Comparison of ENCODE assay signal across 9 cellular contexts in the genomic region with DNA sequence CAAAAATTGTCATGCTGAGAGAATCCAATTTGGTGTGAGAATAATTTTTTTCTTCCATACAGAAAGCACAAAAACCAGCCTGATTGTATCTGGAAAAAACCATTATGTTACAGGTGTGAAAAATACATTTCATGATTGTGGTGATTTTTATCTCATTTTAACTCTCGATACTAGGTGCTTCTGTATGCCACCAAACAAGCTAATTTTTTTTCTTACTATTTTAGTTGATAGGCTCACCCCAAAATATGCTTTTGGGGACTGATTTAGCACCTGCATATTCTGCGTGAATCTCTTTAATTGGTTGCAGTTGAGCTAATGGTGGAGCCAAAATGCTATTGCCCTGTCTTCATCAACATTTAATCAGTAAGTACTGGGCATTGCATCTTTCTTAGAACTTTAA. TPM values are rescaled to one million over a fixed set of nuclear protein-coding genes. Genes with fewer than 3 reads are reported as not detected.
DNase-seq lines count a peak whose midpoint lies in the region; TF ChIP-seq lines count a peak whose summit lies in the region.
"Had no signal": no experiment of that assay in that cellular context is flagged by ENCODE, and none has a peak within 500 bp of the region (broad histone marks: within the 10 kb centered on the region; RNA-seq: fewer than 3 reads in every experiment).

No MANE protein-coding gene starts in this region.

- H3K4me2 ChIP-seq in Loucy (ENCODE audit: low read depth, low read length, poor library complexity, severe bottlenecking), result peak overlapping the region; percentile 85

- peaks cover 34 to 65% (median 50%) of the 10 kb centered on the region in 4 donors for H3K4me1 Mint-ChIP-seq in CD4-positive, alpha-beta memory T cell

- H3K27me3 Mint-ChIP-seq in CD4-positive, alpha-beta memory T cell, result no peaks in the 10 kb centered on the region

- peaks cover 65% of the 10 kb centered on the region for H4K20me1 ChIP-seq in Loucy (ENCODE audit: insufficient read depth, low read length, poor library complexity, severe bottlenecking)

- no peaks in the 10 kb centered on the region; the same call in 1 of the 2 replicates for H3F3A ChIP-seq in Loucy (ENCODE audit: low read depth)

- peaks cover 69% of the 10 kb centered on the region for H3K79me2 ChIP-seq in Loucy (ENCODE audit: insufficient read depth, low read length)

- intact Hi-C loops in CD4-positive, alpha-beta memory T cell (cut with micrococcal nuclease), result loop anchor here (1.0 kb wide), 1 partner anchor 11 kb away; no protein-coding TSS in a partner anchor
- intact Hi-C loops in dorsolateral prefrontal cortex (cut with DNase I), result loop anchor here (5.0 kb wide), 3 partner anchors 83 to 227 kb away; a partner anchor contains a TSS

- peak overlapping the region; percentile 20 to 82 for H3K4me3 ChIP-seq in CD4-positive, alpha-beta memory T cell (ENCODE audit: low read length in 2 of 2)
- peak overlapping the region; percentile 87 for H3K4me3 ChIP-seq in Loucy (ENCODE audit: low read length, poor library complexity, severe bottlenecking)
- H3K4me3 ChIP-seq in dorsolateral prefrontal cortex, result peak overlapping the region in 57 of 59 donors; percentile 15 to 92 (median 82)
- no peak overlapping the region for H3K4me3 ChIP-seq in neutrophil (ENCODE audit: low read depth in 1 of 2, low read length in 1 of 2)

- H3K36me3 ChIP-seq in CD4-positive, alpha-beta memory T cell (ENCODE audit: insufficient read depth, low read length), result no peaks in the 10 kb centered on the region
- no peaks in the 10 kb centered on the region for H3K36me3 ChIP-seq in Loucy (ENCODE audit: insufficient read depth, low read length)
- H3K36me3 ChIP-seq in neutrophil, result no peaks in the 10 kb centered on the region

- no peaks in the 10 kb centered on the region for H3K27me3 ChIP-seq in CD4-positive, alpha-beta memory T cell (ENCODE audit: insufficient read depth, low read length)
- peaks cover 5% of the 10 kb centered on the region for H3K27me3 ChIP-seq in Loucy (ENCODE audit: insufficient read depth, low read length, poor library complexity, severe bottlenecking)
- no peaks in the 10 kb centered on the region for H3K27me3 ChIP-seq in dorsolateral prefrontal cortex
- H3K27me3 ChIP-seq in neutrophil, result no peaks in the 10 kb centered on the region

- H3K4me3 Mint-ChIP-seq in CD4-positive, alpha-beta memory T cell, result peak overlapping the region; percentile 60 to 98 (median 93)

- H3K9me2 ChIP-seq in Loucy (replicated peaks; ENCODE audit: low read depth, low read length), result no peaks in the 10 kb centered on the region

- H3K36me3 Mint-ChIP-seq in CD4-positive, alpha-beta memory T cell, result peaks cover 0 to 13% of the 10 kb centered on the region in 2 donors

- POLR2A ChIA-PET in CD4-positive, alpha-beta memory T cell (lab: Charles Lee; ENCODE audit: partially characterized antibody), result interaction anchor here (0.9 to 9.4 kb wide), 7 partner anchors 18 to 95 kb away, joined by 3 to 189 read pairs (median 10); a partner anchor contains a TSS

- TF ChIP-seq CTCF in Loucy (conservative IDR thresholded peaks at IDR 0.05; ENCODE audit: low read length) (no peak), dorsolateral prefrontal cortex (IDR thresholded peaks at IDR 0.05 in 54 of 56, conservative IDR thresholded peaks at IDR 0.05 in 2 of 56; ENCODE audit: low read depth in 1 of 56, partially characterized antibody in 56 of 56) (no peak), neutrophil (IDR thresholded peaks at IDR 0.05) (no peak)

- peaks cover 66% of the 10 kb centered on the region for H3K4me1 ChIP-seq in CD4-positive, alpha-beta memory T cell (ENCODE audit: insufficient read depth, low read length)
- H3K4me1 ChIP-seq in Loucy (ENCODE audit: insufficient read depth, low read length, poor library complexity, severe bottlenecking) (peaks cover 56% of the 10 kb centered on the region), neutrophil (ENCODE audit: control insufficient read depth in 1 of 2, insufficient read depth in 1 of 2, low read depth in 1 of 2, low read length in 1 of 2) (peaks cover 32 to 40% of the 10 kb centered on the region in 2 experiments)

- H3K9me3 ChIP-seq in CD4-positive, alpha-beta memory T cell (ENCODE audit: control insufficient read depth in 1 of 2, low read length in 2 of 2), result no peaks in the 10 kb centered on the region
- H3K9me3 ChIP-seq in Loucy (ENCODE audit: insufficient read depth, low read depth, low read length), result no peaks in the 10 kb centered on the region
- H3K9me3 ChIP-seq in neutrophil, result no peaks in the 10 kb centered on the region

- no peak overlapping the region for H2AFZ ChIP-seq in Loucy (ENCODE audit: low read length)

- CTCF ChIA-PET in CD4-positive, alpha-beta memory T cell (lab: Charles Lee; ENCODE audit: partially characterized antibody), result interaction anchor here (0.7 to 2.9 kb wide), 13 partner anchors 13 to 237 kb away, joined by 3 to 8 read pairs (median 4); a partner anchor contains a TSS

- H3K27ac Mint-ChIP-seq in CD4-positive, alpha-beta memory T cell, result peak overlapping the region in 6 of 7 donors; percentile 6 to 95 (median 77)

- DNase-seq in CD4-positive, alpha-beta memory T cell, result no peak
- DNase-seq in dorsolateral prefrontal cortex (no peak), dermis blood vessel endothelial cell (no peak), HUDEP-2 (lab: John Stamatoyannopoulos, UW; ENCODE audit: unreplicated experiment in 76 of 76) (no peak)
- no peak for DNase-seq in activated CD4-positive, CD25-positive, alpha-beta regulatory T cell treated with anti-CD3 and anti-CD28 coated beads, Interleukin-2, amount 50 U/mL, for 72 hours
- no peak for DNase-seq in effector CD8-positive, alpha-beta T cell (lab: John Stamatoyannopoulos, UW)
- DNase-seq: NCI-H1092 treated with DMSO at 0.1 percent for 48 hours had no signal

- no peaks in the 10 kb centered on the region for H3K9me3 Mint-ChIP-seq in CD4-positive, alpha-beta memory T cell

- H3K9ac ChIP-seq in Loucy (ENCODE audit: low read depth, low read length, poor library complexity, severe bottlenecking), result peak overlapping the region; percentile 98

- H3K27ac ChIP-seq in CD4-positive, alpha-beta memory T cell (ENCODE audit: low read depth, low read length), result no peak overlapping the region
- peak overlapping the region in 7 of 59 donors; percentile 0 to 99 (median 39) for H3K27ac ChIP-seq in dorsolateral prefrontal cortex
- peak overlapping the region; percentile 94 for H3K27ac ChIP-seq in neutrophil

RNA-seq across cellular contexts. Expression of a gene that starts 1.9 kb away (rescaled TPM):
- 100 to 1,000 TPM; 173 to 183 TPM for total RNA-seq in CD4-positive, alpha-beta memory T cell
- 10 to 100 TPM; 13.2 to 28.5 TPM for polyA plus RNA-seq in CD4-positive, alpha-beta memory T cell
- total RNA-seq in dorsolateral prefrontal cortex, result 100 to 1,000 TPM; 109 to 192 (median 149) TPM
- total RNA-seq in dermis blood vessel endothelial cell, result 44.4 and 72.0 TPM in 2 replicates

Comparison
In these comparisons a context has a peak if more than half of its experiments do, and no peak if none do; other contexts are left out.
1. H3K4me3 ChIP-seq: peak in CD4-positive, alpha-beta memory T cell (2 of 2), Loucy (single experiment) and dorsolateral prefrontal cortex (57 of 59); none in neutrophil (0 of 2).